Comparison of ENCODE assay signal across 1 cellular context in the genomic region with DNA sequence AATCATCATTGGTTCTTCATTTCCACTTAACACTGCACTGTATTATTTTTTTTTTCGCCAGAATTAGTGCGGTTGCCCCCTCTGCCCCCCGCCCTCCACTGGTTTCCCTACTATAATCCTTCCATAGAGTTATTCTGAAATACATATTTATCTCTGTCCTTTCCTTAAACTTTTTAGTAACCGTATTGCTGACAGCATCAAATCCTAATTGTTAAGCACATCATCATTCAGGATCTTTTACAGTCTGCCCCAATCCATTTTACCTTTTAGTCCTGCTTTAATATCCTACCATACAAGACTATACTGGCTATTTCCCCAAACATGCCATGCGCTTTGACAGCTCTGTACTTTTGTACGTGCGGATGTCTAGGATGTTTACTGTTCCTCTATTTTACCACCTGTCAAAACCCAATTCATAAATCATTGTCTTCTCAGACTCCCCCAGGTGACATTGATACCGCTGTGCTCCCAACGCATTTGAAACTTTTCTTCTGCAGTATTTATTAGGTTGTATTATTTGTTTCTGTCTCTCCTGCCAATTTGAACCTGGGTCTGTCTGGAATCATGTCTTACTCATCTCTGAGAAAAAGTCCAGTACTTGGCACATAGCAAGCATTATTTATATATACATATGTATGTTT.
TF ChIP-seq lines count a peak whose summit lies in the region.

No MANE protein-coding gene starts in this region.

TF ChIP-seq in endothelial cell of umbilical vein, 7 proteins besides CTCF, POLR2A, EP300 and RAD21 (continued from another document):
- TF ChIP-seq, protein P1, sequence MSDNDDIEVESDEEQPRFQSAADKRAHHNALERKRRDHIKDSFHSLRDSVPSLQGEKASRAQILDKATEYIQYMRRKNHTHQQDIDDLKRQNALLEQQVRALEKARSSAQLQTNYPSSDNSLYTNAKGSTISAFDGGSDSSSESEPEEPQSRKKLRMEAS (IDR thresholded peaks at IDR 0.05; ENCODE audit: insufficient read depth, insufficient read length), result no peak
- TF ChIP-seq POLR2AphosphoS5 (IDR thresholded peaks at IDR 0.05; ENCODE audit: insufficient read depth, low read depth, low read length) (no peak), FOS (IDR thresholded peaks at IDR 0.05; ENCODE audit: borderline replicate concordance, insufficient read depth, low read length) (no peak), JUN (IDR thresholded peaks at IDR 0.05; ENCODE audit: borderline replicate concordance, insufficient read depth, insufficient read length, low read depth) (no peak)
